18 cellular contexts compared by ENCODE assay signal in the genomic region with DNA sequence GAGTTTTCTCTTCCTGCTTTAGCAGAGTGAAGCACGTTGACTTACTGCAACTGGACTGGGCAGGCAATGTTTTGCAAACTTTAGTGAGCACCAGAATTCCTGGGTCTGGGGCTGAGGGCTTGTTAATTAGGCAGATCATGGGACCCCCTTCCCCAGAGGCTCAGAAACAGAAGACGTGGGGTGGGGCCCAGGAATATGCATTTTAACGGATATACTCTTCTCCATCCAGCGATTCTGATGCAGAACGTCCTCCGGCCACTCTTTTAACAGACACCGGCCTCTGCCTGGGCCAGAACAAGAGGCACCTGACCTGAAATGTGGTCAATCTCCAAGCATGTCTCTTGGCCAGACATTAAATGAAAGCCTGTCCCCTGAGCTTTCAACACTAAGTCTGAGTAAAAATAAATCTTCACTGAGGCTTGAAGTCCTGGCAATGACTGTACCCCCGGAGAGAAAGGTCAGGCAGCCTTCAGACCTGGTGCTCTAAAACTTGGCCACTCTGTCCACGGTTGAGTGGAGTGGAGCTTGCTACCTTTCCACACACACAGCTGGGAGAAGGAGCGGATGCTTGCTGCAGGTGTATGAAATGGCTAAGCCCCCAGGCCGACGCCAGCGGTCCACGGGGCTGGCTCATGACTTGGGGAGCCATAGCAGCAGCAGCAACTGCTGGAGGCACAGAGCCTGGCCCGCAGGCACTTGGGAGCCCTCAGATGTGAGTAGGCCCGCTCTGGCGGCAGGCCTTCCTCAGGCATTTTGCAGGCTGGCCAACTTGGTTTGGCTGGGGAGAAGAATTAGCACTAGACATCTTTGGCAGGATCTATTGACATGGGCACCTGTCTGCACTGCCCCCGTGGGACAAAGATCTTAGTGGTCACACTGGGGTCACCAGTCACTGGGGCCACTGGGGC.
"Had no signal": no experiment of that assay in that cellular context is flagged by ENCODE, and none has a peak within 500 bp of the region (broad histone marks: within the 10 kb centered on the region; RNA-seq: fewer than 3 reads in every experiment).

No MANE protein-coding gene starts in this region.

- H3K36me3 Mint-ChIP-seq: activated naive CD8-positive, alpha-beta T cell treated with anti-CD3 and anti-CD28 coated beads, Interleukin-2, amount 10 ng/mL, durations not matched to agents 7 days and 5 days; natural killer cell treated with Interleukin-12 subunit alpha and Interleukin-12 subunit beta and Interleukin-15 and Interleukin-18, amount 100 ng/mL, for 72 hours; stimulated activated effector memory CD8-positive, alpha-beta T cell treated with anti-CD3 and anti-CD28 coated beads, Interleukin-12 subunit alpha, Interleukin-12 subunit beta, amount 100 ng/mL, for 72 hours had no signal

- H3K4me1 Mint-ChIP-seq: activated naive CD8-positive, alpha-beta T cell treated with anti-CD3 and anti-CD28 coated beads, Interleukin-2, amount 10 ng/mL, durations not matched to agents 7 days and 5 days; stimulated activated effector memory CD8-positive, alpha-beta T cell treated with anti-CD3 and anti-CD28 coated beads, Interleukin-12 subunit alpha, Interleukin-12 subunit beta, amount 100 ng/mL, for 72 hours had no signal

- H3K36me3 ChIP-seq: brain microvascular endothelial cell, sigmoid colon, tibial nerve had no signal

- H3K27ac Mint-ChIP-seq: activated naive CD8-positive, alpha-beta T cell treated with anti-CD3 and anti-CD28 coated beads, Interleukin-2, amount 10 ng/mL, durations not matched to agents 7 days and 5 days; activated T-helper 1 cell treated with anti-CD3 and anti-CD28 coated beads, Interleukin-12 subunit alpha, Interleukin-12 subunit beta, Interleukin-2, Interleukin-4 antibody, amounts not matched to agents 30 ng/mL and 10 ng/mL and 1 ng/mL, durations not matched to agents 14 hours and 24 hours and 36 hours; natural killer cell treated with Interleukin-12 subunit alpha and Interleukin-12 subunit beta and Interleukin-15 and Interleukin-18, amount 100 ng/mL, for 72 hours; progenitor cell of endocrine pancreas; stimulated activated effector memory CD8-positive, alpha-beta T cell treated with anti-CD3 and anti-CD28 coated beads, Interleukin-12 subunit alpha, Interleukin-12 subunit beta, amount 100 ng/mL, for 72 hours had no signal

- ATAC-seq: left lobe of liver; natural killer cell treated with Interleukin-12 subunit alpha and Interleukin-12 subunit beta and Interleukin-15 and Interleukin-18, amount 100 ng/mL, for 72 hours; stimulated activated effector memory CD8-positive, alpha-beta T cell treated with anti-CD3 and anti-CD28 coated beads, Interleukin-12 subunit alpha, Interleukin-12 subunit beta, amount 100 ng/mL, for 72 hours had no signal

- H3K9me3 Mint-ChIP-seq: activated naive CD8-positive, alpha-beta T cell treated with anti-CD3 and anti-CD28 coated beads, Interleukin-2, amount 10 ng/mL, durations not matched to agents 7 days and 5 days; activated T-helper 1 cell treated with anti-CD3 and anti-CD28 coated beads, Interleukin-12 subunit alpha, Interleukin-12 subunit beta, Interleukin-2, Interleukin-4 antibody, amounts not matched to agents 30 ng/mL and 10 ng/mL and 1 ng/mL, durations not matched to agents 14 hours and 24 hours and 36 hours; natural killer cell treated with Interleukin-12 subunit alpha and Interleukin-12 subunit beta and Interleukin-15 and Interleukin-18, amount 100 ng/mL, for 72 hours; stimulated activated effector memory CD8-positive, alpha-beta T cell treated with anti-CD3 and anti-CD28 coated beads, Interleukin-12 subunit alpha, Interleukin-12 subunit beta, amount 100 ng/mL, for 72 hours had no signal

- H3K4me3 Mint-ChIP-seq: activated naive CD8-positive, alpha-beta T cell treated with anti-CD3 and anti-CD28 coated beads, Interleukin-2, amount 10 ng/mL, durations not matched to agents 7 days and 5 days; activated T-helper 1 cell treated with anti-CD3 and anti-CD28 coated beads, Interleukin-12 subunit alpha, Interleukin-12 subunit beta, Interleukin-2, Interleukin-4 antibody, amounts not matched to agents 30 ng/mL and 10 ng/mL and 1 ng/mL, durations not matched to agents 14 hours and 24 hours and 36 hours; natural killer cell treated with Interleukin-12 subunit alpha and Interleukin-12 subunit beta and Interleukin-15 and Interleukin-18, amount 100 ng/mL, for 72 hours; stimulated activated effector memory CD8-positive, alpha-beta T cell treated with anti-CD3 and anti-CD28 coated beads, Interleukin-12 subunit alpha, Interleukin-12 subunit beta, amount 100 ng/mL, for 72 hours had no signal

- DNase-seq: activated CD4-positive, CD25-positive, alpha-beta regulatory T cell treated with anti-CD3 and anti-CD28 coated beads, Interleukin-2, amount 50 U/mL, for 72 hours; activated naive CD4-positive, alpha-beta T cell; activated naive CD8-positive, alpha-beta T cell treated with anti-CD3 and anti-CD28 coated beads, Interleukin-2, amount 10 ng/mL, durations not matched to agents 7 days and 5 days; brain microvascular endothelial cell; effector CD8-positive, alpha-beta T cell; mesenchymal stem cell; occipital lobe; sigmoid colon; stimulated activated CD4-positive, alpha-beta T cell treated with anti-CD3 and anti-CD28 coated beads, Interleukin-12 subunit alpha, Interleukin-12 subunit beta, amount 100 ng/mL, for 4 hours; stimulated activated CD4-positive, alpha-beta T cell treated with anti-CD3 and anti-CD28 coated beads, Interleukin-2, amount 100 ng/mL, for 24 hours; T-helper 1 cell had no signal

- H3K9me3 ChIP-seq: sigmoid colon, tibial nerve had no signal

- H3K4me3 ChIP-seq: sigmoid colon, SK-N-MC, tibial nerve had no signal

- H3K4me1 ChIP-seq: sigmoid colon, tibial nerve had no signal

- H3K27me3 ChIP-seq: brain microvascular endothelial cell, sigmoid colon, tibial nerve had no signal

- H3K27ac ChIP-seq: brain microvascular endothelial cell, sigmoid colon, SK-N-MC, tibial nerve had no signal

- H3K27me3 Mint-ChIP-seq: natural killer cell treated with Interleukin-12 subunit alpha and Interleukin-12 subunit beta and Interleukin-15 and Interleukin-18, amount 100 ng/mL, for 72 hours; progenitor cell of endocrine pancreas had no signal
